8 cellular contexts compared by ENCODE assay signal in genomic region chr9:133532937-133533668, GRCh38. TPM values are rescaled to one million over a fixed set of nuclear protein-coding genes. Genes with fewer than 3 reads are reported as not detected.
A peak's percentile ranks its signal among the peaks of the same experiment; 100 is the strongest.
DNase-seq lines count a peak whose midpoint lies in the region; ATAC-seq and TF ChIP-seq lines count a peak whose summit lies in the region.

No MANE protein-coding gene starts in this region.

- TF ChIP-seq CTCF in GM12874 (IDR thresholded peaks at IDR 0.05; ENCODE audit: insufficient read depth, low read depth, low read length) (peak; percentile 71), WI38 (IDR thresholded peaks at IDR 0.05; ENCODE audit: low read depth, low read length) (peak; percentile 43), MCF 10A (IDR thresholded peaks at IDR 0.05; ENCODE audit: unreplicated experiment) (peak; percentile 39), left lung (IDR thresholded peaks at IDR 0.05) (peak; percentile 25 to 37)

- H3K27ac ChIP-seq in left lung, result no peak overlapping the region

- BruUV-seq in MCF 10A (replicated peaks; lab: Mats Ljungman, UMichigan), result no TSS peak

- H3K9me3 ChIP-seq in left lung, result no peaks in the 10 kb centered on the region

- no peaks in the 10 kb centered on the region for H3K36me3 ChIP-seq in left lung

- H3K27me3 Mint-ChIP-seq in MCF 10A (ENCODE audit: insufficient read depth, unreplicated experiment), result peaks cover 57% of the 10 kb centered on the region

- no peaks in the 10 kb centered on the region for H3K9me3 Mint-ChIP-seq in MCF 10A (ENCODE audit: unreplicated experiment)

- H3K4me3 Mint-ChIP-seq in MCF 10A (ENCODE audit: unreplicated experiment), result no peak overlapping the region

- H3K27me3 ChIP-seq in left lung, result peaks cover 10 to 65% of the 10 kb centered on the region in 2 donors

- no peaks in the 10 kb centered on the region for H3K36me3 Mint-ChIP-seq in MCF 10A (ENCODE audit: insufficient read depth, unreplicated experiment)

- H3K4me3 ChIP-seq in WI38 (ENCODE audit: low read depth, low read length) (no peak overlapping the region), left lung (no peak overlapping the region)

- POLR2A ChIA-PET in MCF 10A (lab: Yijun Ruan, JAX), result no interaction called here

- DNase-seq in NCI-H1694 treated with DMSO at 0.1 percent for 48 hours (lab: John Stamatoyannopoulos, UW), result peak; percentile 38
- DNase-seq in MCF 10A (ENCODE audit: unreplicated experiment), result peak; percentile 54
- peak in 1 of 2 donors; percentile 53 for DNase-seq in left lung
- DNase-seq in stimulated activated CD8-positive, alpha-beta memory T cell treated with anti-CD3 and anti-CD28 coated beads, Interleukin-12 subunit alpha, Interleukin-12 subunit beta, amount 100 ng/mL, for 4 hours (ENCODE audit: low read depth), result peak; percentile 30

- no peaks in the 10 kb centered on the region for H3K4me1 Mint-ChIP-seq in MCF 10A (ENCODE audit: insufficient read depth, unreplicated experiment)

- intact Hi-C loops in MCF 10A (cut with micrococcal nuclease) (loop anchor here (1.0 kb wide), 1 partner anchor 193 kb away; no protein-coding TSS in a partner anchor), left lung (cut with DNase I) (loop anchor here in 1 of 2 donors (10.0 kb wide), 1 partner anchor 182 kb away; no protein-coding TSS in a partner anchor)

- H3K4me1 ChIP-seq in left lung, result peaks cover 14 to 24% of the 10 kb centered on the region in 2 donors

- peak; percentile 74 for ATAC-seq in left lung
- no peak for ATAC-seq in HG03175 (IDR thresholded peaks at IDR 0.05; ENCODE audit: unreplicated experiment)
- ATAC-seq in GM18909 (IDR thresholded peaks at IDR 0.05; ENCODE audit: poor library complexity, unreplicated experiment), result no peak

- CTCF ChIA-PET in MCF 10A (lab: Yijun Ruan, JAX), result interaction anchor here (0.6 to 0.9 kb wide), 5 partner anchors 27 to 990 kb away, joined by 3 to 5 read pairs (median 3); no protein-coding TSS in a partner anchor

- H3K27ac Mint-ChIP-seq in MCF 10A (ENCODE audit: low read depth, unreplicated experiment), result no peak overlapping the region

RNA-seq across cellular contexts. Expression of gene ADAMTSL2, which starts 1.4 kb away (rescaled TPM):
- not detected in 2 replicates for total RNA-seq in MCF 10A (2022)
- total RNA-seq in left lung, result 10 to 100 TPM; 17.3 to 18.5 TPM

RNA-seq across cellular contexts. Expression of gene MYMK, which starts 8.3 kb away (rescaled TPM):
- total RNA-seq in MCF 10A (2022), result not detected in 2 replicates
- total RNA-seq in left lung, result not detected

RNA-seq across cellular contexts. Expression of gene SLC2A6, which starts 54.2 kb away (rescaled TPM):
- total RNA-seq in MCF 10A (2022) (0.32 and 0.42 TPM in 2 replicates), left lung (10 to 100 TPM in 1 of 2 donors, 1 to 10 TPM in 1; 7.8 to 22.4 TPM)

Comparison
In these comparisons a context has a peak if more than half of its experiments do, and no peak if none do; other contexts are left out.
1. RNA of gene ADAMTSL2, which starts 1.4 kb away (total RNA-seq): 17.3 to 18.5 TPM in left lung; not detected in MCF 10A; every median in the first group is over 10 times any median in the second.
2. Peak in every context shown above with its lines, with median percentiles within 50 percentile points of each other: CTCF ChIP-seq.